ENCODE assay signal across 1 cellular context in the genomic region with DNA sequence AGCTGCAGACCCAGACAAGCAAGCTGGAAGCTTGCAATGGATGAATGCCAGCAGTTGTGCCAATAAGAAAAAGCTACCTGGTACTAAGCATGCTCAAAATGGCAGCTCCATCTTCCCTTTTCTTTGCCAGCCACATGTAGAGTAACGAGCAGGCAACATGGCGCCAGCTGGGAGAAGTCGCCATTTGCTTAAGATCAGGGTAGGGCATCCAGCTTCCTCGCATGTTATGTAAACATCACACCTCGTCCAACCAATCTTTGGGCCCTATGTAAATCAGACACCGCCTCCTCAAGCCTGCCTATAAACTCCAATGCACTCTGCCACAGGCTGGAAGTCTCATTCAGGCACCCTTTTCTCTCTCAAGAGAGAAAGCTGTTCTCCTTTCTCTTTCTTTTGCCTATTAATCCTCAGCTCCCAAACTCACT.
TF ChIP-seq lines count a peak whose summit lies in the region.

No MANE protein-coding gene starts in this region.

TF ChIP-seq in K562, 482 proteins besides CTCF, POLR2A, EP300 and RAD21 (continued from another document and continues in another):
- TF ChIP-seq, protein P1, sequence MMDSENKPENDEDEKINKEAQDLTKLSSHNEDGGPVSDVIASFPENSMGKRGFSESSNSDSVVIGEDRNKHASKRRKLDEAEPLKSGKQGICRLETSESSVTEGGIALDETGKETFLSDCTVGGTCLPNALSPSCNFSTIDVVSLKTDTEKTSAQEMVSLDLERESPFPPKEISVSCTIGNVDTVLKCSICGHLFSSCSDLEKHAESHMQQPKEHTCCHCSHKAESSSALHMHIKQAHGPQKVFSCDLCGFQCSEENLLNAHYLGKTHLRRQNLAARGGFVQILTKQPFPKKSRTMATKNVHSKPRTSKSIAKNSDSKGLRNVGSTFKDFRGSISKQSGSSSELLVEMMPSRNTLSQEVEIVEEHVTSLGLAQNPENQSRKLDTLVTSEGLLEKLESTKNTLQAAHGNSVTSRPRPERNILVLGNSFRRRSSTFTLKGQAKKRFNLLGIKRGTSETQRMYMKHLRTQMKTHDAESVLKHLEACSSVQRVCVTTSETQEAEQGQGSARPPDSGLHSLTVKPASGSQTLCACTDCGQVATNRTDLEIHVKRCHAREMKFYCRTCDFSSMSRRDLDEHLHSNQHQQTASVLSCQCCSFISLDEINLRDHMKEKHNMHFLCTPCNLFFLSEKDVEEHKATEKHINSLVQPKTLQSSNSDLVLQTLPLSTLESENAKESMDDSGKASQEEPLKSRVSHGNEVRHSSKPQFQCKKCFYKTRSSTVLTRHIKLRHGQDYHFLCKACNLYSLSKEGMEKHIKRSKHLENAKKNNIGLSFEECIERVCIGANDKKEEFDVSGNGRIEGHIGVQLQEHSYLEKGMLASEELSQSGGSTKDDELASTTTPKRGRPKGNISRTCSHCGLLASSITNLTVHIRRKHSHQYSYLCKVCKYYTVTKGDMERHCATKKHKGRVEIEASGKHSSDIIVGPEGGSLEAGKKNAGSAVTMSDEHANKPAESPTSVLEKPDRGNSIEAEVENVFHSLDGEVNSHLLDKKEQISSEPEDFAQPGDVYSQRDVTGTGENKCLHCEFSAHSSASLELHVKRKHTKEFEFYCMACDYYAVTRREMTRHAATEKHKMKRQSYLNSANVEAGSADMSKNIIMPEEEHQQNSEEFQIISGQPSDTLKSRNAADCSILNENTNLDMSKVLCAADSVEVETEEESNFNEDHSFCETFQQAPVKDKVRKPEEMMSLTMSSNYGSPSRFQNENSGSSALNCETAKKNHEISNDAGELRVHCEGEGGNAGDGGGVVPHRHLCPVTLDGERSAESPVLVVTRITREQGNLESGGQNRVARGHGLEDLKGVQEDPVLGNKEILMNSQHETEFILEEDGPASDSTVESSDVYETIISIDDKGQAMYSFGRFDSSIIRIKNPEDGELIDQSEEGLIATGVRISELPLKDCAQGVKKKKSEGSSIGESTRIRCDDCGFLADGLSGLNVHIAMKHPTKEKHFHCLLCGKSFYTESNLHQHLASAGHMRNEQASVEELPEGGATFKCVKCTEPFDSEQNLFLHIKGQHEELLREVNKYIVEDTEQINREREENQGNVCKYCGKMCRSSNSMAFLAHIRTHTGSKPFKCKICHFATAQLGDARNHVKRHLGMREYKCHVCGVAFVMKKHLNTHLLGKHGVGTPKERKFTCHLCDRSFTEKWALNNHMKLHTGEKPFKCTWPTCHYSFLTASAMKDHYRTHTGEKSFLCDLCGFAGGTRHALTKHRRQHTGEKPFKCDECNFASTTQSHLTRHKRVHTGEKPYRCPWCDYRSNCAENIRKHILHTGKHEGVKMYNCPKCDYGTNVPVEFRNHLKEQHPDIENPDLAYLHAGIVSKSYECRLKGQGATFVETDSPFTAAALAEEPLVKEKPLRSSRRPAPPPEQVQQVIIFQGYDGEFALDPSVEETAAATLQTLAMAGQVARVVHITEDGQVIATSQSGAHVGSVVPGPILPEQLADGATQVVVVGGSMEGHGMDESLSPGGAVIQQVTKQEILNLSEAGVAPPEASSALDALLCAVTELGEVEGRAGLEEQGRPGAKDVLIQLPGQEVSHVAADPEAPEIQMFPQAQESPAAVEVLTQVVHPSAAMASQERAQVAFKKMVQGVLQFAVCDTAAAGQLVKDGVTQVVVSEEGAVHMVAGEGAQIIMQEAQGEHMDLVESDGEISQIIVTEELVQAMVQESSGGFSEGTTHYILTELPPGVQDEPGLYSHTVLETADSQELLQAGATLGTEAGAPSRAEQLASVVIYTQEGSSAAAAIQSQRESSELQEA (IDR thresholded peaks at IDR 0.05; ENCODE audit: low read depth), result no peak
- TF ChIP-seq MEF2D (tag; conservative IDR thresholded peaks at IDR 0.05; ENCODE audit: low read depth), result no peak
- TF ChIP-seq PURB (CRISPR knock-in tag; IDR thresholded peaks at IDR 0.05; ENCODE audit: low read depth), result no peak
- TF ChIP-seq KAT7 (CRISPR knock-in tag; IDR thresholded peaks at IDR 0.05; ENCODE audit: borderline replicate concordance), result no peak
- TF ChIP-seq TFAM (CRISPR knock-in tag; conservative IDR thresholded peaks at IDR 0.05), result no peak
- TF ChIP-seq BMI1 (IDR thresholded peaks at IDR 0.05; ENCODE audit: low read length), result no peak
- TF ChIP-seq NFYB (IDR thresholded peaks at IDR 0.05; ENCODE audit: extremely low read depth, insufficient read length), result peak; percentile 18
- TF ChIP-seq ZNF354B (CRISPR knock-in tag; IDR thresholded peaks at IDR 0.05), result no peak
- TF ChIP-seq, protein P2, sequence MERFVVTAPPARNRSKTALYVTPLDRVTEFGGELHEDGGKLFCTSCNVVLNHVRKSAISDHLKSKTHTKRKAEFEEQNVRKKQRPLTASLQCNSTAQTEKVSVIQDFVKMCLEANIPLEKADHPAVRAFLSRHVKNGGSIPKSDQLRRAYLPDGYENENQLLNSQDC (CRISPR knock-in tag; IDR thresholded peaks at IDR 0.05), result no peak
- TF ChIP-seq, protein P3, sequence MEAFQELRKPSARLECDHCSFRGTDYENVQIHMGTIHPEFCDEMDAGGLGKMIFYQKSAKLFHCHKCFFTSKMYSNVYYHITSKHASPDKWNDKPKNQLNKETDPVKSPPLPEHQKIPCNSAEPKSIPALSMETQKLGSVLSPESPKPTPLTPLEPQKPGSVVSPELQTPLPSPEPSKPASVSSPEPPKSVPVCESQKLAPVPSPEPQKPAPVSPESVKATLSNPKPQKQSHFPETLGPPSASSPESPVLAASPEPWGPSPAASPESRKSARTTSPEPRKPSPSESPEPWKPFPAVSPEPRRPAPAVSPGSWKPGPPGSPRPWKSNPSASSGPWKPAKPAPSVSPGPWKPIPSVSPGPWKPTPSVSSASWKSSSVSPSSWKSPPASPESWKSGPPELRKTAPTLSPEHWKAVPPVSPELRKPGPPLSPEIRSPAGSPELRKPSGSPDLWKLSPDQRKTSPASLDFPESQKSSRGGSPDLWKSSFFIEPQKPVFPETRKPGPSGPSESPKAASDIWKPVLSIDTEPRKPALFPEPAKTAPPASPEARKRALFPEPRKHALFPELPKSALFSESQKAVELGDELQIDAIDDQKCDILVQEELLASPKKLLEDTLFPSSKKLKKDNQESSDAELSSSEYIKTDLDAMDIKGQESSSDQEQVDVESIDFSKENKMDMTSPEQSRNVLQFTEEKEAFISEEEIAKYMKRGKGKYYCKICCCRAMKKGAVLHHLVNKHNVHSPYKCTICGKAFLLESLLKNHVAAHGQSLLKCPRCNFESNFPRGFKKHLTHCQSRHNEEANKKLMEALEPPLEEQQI (IDR thresholded peaks at IDR 0.05), result no peak
- TF ChIP-seq, protein P4, sequence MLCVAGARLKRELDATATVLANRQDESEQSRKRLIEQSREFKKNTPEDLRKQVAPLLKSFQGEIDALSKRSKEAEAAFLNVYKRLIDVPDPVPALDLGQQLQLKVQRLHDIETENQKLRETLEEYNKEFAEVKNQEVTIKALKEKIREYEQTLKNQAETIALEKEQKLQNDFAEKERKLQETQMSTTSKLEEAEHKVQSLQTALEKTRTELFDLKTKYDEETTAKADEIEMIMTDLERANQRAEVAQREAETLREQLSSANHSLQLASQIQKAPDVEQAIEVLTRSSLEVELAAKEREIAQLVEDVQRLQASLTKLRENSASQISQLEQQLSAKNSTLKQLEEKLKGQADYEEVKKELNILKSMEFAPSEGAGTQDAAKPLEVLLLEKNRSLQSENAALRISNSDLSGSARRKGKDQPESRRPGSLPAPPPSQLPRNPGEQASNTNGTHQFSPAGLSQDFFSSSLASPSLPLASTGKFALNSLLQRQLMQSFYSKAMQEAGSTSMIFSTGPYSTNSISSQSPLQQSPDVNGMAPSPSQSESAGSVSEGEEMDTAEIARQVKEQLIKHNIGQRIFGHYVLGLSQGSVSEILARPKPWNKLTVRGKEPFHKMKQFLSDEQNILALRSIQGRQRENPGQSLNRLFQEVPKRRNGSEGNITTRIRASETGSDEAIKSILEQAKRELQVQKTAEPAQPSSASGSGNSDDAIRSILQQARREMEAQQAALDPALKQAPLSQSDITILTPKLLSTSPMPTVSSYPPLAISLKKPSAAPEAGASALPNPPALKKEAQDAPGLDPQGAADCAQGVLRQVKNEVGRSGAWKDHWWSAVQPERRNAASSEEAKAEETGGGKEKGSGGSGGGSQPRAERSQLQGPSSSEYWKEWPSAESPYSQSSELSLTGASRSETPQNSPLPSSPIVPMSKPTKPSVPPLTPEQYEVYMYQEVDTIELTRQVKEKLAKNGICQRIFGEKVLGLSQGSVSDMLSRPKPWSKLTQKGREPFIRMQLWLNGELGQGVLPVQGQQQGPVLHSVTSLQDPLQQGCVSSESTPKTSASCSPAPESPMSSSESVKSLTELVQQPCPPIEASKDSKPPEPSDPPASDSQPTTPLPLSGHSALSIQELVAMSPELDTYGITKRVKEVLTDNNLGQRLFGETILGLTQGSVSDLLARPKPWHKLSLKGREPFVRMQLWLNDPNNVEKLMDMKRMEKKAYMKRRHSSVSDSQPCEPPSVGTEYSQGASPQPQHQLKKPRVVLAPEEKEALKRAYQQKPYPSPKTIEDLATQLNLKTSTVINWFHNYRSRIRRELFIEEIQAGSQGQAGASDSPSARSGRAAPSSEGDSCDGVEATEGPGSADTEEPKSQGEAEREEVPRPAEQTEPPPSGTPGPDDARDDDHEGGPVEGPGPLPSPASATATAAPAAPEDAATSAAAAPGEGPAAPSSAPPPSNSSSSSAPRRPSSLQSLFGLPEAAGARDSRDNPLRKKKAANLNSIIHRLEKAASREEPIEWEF (CRISPR knock-in tag; IDR thresholded peaks at IDR 0.05), result no peak
- no peak for TF ChIP-seq PYGO2 (tag; IDR thresholded peaks at IDR 0.05)
- TF ChIP-seq, protein P5, sequence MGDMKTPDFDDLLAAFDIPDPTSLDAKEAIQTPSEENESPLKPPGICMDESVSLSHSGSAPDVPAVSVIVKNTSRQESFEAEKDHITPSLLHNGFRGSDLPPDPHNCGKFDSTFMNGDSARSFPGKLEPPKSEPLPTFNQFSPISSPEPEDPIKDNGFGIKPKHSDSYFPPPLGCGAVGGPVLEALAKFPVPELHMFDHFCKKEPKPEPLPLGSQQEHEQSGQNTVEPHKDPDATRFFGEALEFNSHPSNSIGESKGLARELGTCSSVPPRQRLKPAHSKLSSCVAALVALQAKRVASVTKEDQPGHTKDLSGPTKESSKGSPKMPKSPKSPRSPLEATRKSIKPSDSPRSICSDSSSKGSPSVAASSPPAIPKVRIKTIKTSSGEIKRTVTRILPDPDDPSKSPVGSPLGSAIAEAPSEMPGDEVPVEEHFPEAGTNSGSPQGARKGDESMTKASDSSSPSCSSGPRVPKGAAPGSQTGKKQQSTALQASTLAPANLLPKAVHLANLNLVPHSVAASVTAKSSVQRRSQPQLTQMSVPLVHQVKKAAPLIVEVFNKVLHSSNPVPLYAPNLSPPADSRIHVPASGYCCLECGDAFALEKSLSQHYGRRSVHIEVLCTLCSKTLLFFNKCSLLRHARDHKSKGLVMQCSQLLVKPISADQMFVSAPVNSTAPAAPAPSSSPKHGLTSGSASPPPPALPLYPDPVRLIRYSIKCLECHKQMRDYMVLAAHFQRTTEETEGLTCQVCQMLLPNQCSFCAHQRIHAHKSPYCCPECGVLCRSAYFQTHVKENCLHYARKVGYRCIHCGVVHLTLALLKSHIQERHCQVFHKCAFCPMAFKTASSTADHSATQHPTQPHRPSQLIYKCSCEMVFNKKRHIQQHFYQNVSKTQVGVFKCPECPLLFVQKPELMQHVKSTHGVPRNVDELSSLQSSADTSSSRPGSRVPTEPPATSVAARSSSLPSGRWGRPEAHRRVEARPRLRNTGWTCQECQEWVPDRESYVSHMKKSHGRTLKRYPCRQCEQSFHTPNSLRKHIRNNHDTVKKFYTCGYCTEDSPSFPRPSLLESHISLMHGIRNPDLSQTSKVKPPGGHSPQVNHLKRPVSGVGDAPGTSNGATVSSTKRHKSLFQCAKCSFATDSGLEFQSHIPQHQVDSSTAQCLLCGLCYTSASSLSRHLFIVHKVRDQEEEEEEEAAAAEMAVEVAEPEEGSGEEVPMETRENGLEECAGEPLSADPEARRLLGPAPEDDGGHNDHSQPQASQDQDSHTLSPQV (IDR thresholded peaks at IDR 0.05), result peak; percentile 85
- TF ChIP-seq, protein P6, sequence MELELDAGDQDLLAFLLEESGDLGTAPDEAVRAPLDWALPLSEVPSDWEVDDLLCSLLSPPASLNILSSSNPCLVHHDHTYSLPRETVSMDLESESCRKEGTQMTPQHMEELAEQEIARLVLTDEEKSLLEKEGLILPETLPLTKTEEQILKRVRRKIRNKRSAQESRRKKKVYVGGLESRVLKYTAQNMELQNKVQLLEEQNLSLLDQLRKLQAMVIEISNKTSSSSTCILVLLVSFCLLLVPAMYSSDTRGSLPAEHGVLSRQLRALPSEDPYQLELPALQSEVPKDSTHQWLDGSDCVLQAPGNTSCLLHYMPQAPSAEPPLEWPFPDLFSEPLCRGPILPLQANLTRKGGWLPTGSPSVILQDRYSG (tag; conservative IDR thresholded peaks at IDR 0.05; ENCODE audit: low read depth), result peak; percentile 56; the same call in 1 of the 2 replicates
- TF ChIP-seq BRD4 (IDR thresholded peaks at IDR 0.05), result no peak
- peak; percentile 84; the same call in 1 of the 2 replicates for TF ChIP-seq FOXJ2 (tag; IDR thresholded peaks at IDR 0.05)
- TF ChIP-seq, protein P7, sequence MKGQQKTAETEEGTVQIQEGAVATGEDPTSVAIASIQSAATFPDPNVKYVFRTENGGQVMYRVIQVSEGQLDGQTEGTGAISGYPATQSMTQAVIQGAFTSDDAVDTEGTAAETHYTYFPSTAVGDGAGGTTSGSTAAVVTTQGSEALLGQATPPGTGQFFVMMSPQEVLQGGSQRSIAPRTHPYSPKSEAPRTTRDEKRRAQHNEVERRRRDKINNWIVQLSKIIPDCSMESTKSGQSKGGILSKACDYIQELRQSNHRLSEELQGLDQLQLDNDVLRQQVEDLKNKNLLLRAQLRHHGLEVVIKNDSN (CRISPR knock-in tag; IDR thresholded peaks at IDR 0.05), result no peak
- TF ChIP-seq NONO (IDR thresholded peaks at IDR 0.05; ENCODE audit: low read depth in 2 of 2, low read length in 1 of 2), result no peak
- TF ChIP-seq, protein P8, sequence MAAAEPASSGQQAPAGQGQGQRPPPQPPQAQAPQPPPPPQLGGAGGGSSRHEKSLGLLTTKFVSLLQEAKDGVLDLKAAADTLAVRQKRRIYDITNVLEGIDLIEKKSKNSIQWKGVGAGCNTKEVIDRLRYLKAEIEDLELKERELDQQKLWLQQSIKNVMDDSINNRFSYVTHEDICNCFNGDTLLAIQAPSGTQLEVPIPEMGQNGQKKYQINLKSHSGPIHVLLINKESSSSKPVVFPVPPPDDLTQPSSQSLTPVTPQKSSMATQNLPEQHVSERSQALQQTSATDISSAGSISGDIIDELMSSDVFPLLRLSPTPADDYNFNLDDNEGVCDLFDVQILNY (CRISPR knock-in tag; IDR thresholded peaks at IDR 0.05), result no peak
- no peak for TF ChIP-seq ZNF75A (CRISPR knock-in tag; IDR thresholded peaks at IDR 0.05)
- TF ChIP-seq, protein P9, sequence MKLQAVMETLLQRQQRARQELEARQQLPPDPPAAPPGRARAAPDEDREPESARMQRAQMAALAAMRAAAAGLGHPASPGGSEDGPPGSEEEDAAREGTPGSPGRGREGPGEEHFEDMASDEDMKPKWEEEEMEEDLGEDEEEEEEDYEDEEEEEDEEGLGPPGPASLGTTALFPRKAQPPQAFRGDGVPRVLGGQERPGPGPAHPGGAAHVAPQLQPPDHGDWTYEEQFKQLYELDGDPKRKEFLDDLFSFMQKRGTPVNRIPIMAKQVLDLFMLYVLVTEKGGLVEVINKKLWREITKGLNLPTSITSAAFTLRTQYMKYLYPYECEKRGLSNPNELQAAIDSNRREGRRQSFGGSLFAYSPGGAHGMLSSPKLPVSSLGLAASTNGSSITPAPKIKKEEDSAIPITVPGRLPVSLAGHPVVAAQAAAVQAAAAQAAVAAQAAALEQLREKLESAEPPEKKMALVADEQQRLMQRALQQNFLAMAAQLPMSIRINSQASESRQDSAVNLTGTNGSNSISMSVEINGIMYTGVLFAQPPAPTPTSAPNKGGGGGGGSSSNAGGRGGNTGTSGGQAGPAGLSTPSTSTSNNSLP (IDR thresholded peaks at IDR 0.05; ENCODE audit: borderline replicate concordance, low read depth, low read length), result no peak; the same call in 1 of the 2 replicates
- no peak for TF ChIP-seq MTA1 (IDR thresholded peaks at IDR 0.05; ENCODE audit: borderline replicate concordance)
- TF ChIP-seq ZNF589 (CRISPR knock-in tag; IDR thresholded peaks at IDR 0.05; ENCODE audit: low read depth), result no peak
